ENCODE assay signal across 20 cellular contexts in genomic region chr20:61683721-61684120, GRCh38.
DNase-seq lines count a peak whose midpoint lies in the region; ATAC-seq and TF ChIP-seq lines count a peak whose summit lies in the region.
"Had no signal": no experiment of that assay in that cellular context is flagged by ENCODE, and none has a peak within 500 bp of the region (broad histone marks: within the 10 kb centered on the region; RNA-seq: fewer than 3 reads in every experiment).

No MANE protein-coding gene starts in this region.

- POLR2A ChIA-PET in HEK293 (lab: Yijun Ruan, JAX): no interaction called here
- POLR2A ChIA-PET in GM10248 (lab: Yijun Ruan, JAX): no interaction called here

- H3K36me3 ChIP-seq in HEK293 (ENCODE audit: control insufficient read depth in 2 of 2, insufficient read depth in 1 of 2, low read length in 2 of 2) (no peaks in the 10 kb centered on the region), MG63 (no peaks in the 10 kb centered on the region)

- CTCF ChIA-PET in HEK293 (lab: Yijun Ruan, JAX): no interaction called here
- CTCF ChIA-PET in GM10248 (lab: Yijun Ruan, JAX): no interaction called here

- TF ChIP-seq CTCF in HEK293 (tag by site-specific recombination; IDR thresholded peaks at IDR 0.05) (no peak), VCaP (conservative IDR thresholded peaks at IDR 0.05) (0 out of 2 replicates have a peak, but pooled peaks have one; percentile 7), omental fat pad (IDR thresholded peaks at IDR 0.05) (no peak), GM10248 (IDR thresholded peaks at IDR 0.05; ENCODE audit: control extremely low read depth, extremely low read depth, low read depth, missing control alignments) (no peak)

- peak; percentile 80 for ATAC-seq in omental fat pad (ENCODE audit: low FRiP score)
- ATAC-seq: activated T-helper 17 cell treated with anti-CD3 and anti-CD28 coated beads, Interleukin-2, amount 50 U/mL, for 72 hours; left colon; psoas muscle had no signal

- DNase-seq in NCI-H2196 (lab: John Stamatoyannopoulos, UW; ENCODE audit: unreplicated experiment) (peak; percentile 55), omental fat pad (ENCODE audit: low spot score) (no peak), DMS114 treated with DMSO at 0.1 percent for 48 hours (lab: John Stamatoyannopoulos, UW; ENCODE audit: unreplicated experiment) (no peak), GM10248 (ENCODE audit: extremely low spot score) (no peak), MG63 (no peak)
- DNase-seq: activated CD4-positive, alpha-beta T cell treated with anti-CD3 and anti-CD28 coated beads for 48 hours; activated naive CD8-positive, alpha-beta T cell treated with anti-CD3 and anti-CD28 coated beads for 36 hours; CD4-positive, alpha-beta T cell; effector CD8-positive, alpha-beta T cell; H7; KG1; left colon; NCI-H1436; NCI-H510A; psoas muscle; SHP77 treated with DMSO at 0.1 percent for 48 hours; trophoblast cell had no signal

- H3K9me3 ChIP-seq in HEK293 (ENCODE audit: control insufficient read depth, insufficient read depth, low read depth, low read length) (no peaks in the 10 kb centered on the region), MG63 (no peaks in the 10 kb centered on the region)
- H3K9me3 ChIP-seq: psoas muscle had no signal

- peaks cover 53% of the 10 kb centered on the region for H3K27me3 ChIP-seq in MG63

- H3K4me1 ChIP-seq in HEK293 (ENCODE audit: control insufficient read depth, insufficient read depth, low read length): no peaks in the 10 kb centered on the region
- H3K4me1 ChIP-seq: psoas muscle had no signal

- H3K27ac ChIP-seq in HEK293 (ENCODE audit: extremely low read depth, low read depth, low read length) (no peak overlapping the region), VCaP (peak overlapping the region; percentile 61)
- H3K27ac ChIP-seq: psoas muscle had no signal

- no peak overlapping the region for H3K4me3 ChIP-seq in HEK293 (ENCODE audit: low read depth, low read length)
- H3K4me3 ChIP-seq in MG63: no peak overlapping the region
- H3K4me3 ChIP-seq: psoas muscle had no signal

TF ChIP-seq in HEK293, 187 proteins besides CTCF, POLR2A, EP300 and RAD21 (continues in another document):
- TF ChIP-seq EGR2 (tag by site-specific recombination; IDR thresholded peaks at IDR 0.05; ENCODE audit: low read depth): peak; percentile 76
- TF ChIP-seq ZNF239 (tag by site-specific recombination; IDR thresholded peaks at IDR 0.05): no peak
- no peak for TF ChIP-seq ZNF302 (tag by site-specific recombination; IDR thresholded peaks at IDR 0.05; ENCODE audit: low read depth)
- no peak for TF ChIP-seq ZNF514 (tag by site-specific recombination; IDR thresholded peaks at IDR 0.05)
- no peak for TF ChIP-seq ZNF558 (tag by site-specific recombination; IDR thresholded peaks at IDR 0.05)
- no peak for TF ChIP-seq ZFP41 (tag by site-specific recombination; IDR thresholded peaks at IDR 0.05; ENCODE audit: borderline replicate concordance)
- no peak for TF ChIP-seq ZNF148 (tag by site-specific recombination; IDR thresholded peaks at IDR 0.05; ENCODE audit: borderline replicate concordance)
- no peak for TF ChIP-seq PRDM10 (tag by site-specific recombination; IDR thresholded peaks at IDR 0.05)
- peak; percentile 62 for TF ChIP-seq ZFHX2 (tag by site-specific recombination; conservative IDR thresholded peaks at IDR 0.05)
- TF ChIP-seq ZNF843 (tag by site-specific recombination; IDR thresholded peaks at IDR 0.05): no peak
- TF ChIP-seq ZSCAN16 (tag by site-specific recombination; IDR thresholded peaks at IDR 0.05): no peak
- TF ChIP-seq ZNF692 (tag by site-specific recombination; IDR thresholded peaks at IDR 0.05): no peak
- no peak for TF ChIP-seq GLIS2 (tag by site-specific recombination; IDR thresholded peaks at IDR 0.05)
- TF ChIP-seq SP7 (tag by site-specific recombination; IDR thresholded peaks at IDR 0.05): no peak
- TF ChIP-seq KLF17 (tag by site-specific recombination; IDR thresholded peaks at IDR 0.05): 0 out of 2 replicates have a peak, but pooled peaks have one; percentile 20
- no peak for TF ChIP-seq ZNF658 (tag by site-specific recombination; IDR thresholded peaks at IDR 0.05)
- no peak for TF ChIP-seq ZNF639 (tag by site-specific recombination; IDR thresholded peaks at IDR 0.05)
